1 cellular context compared by ENCODE assay signal in the genomic region with DNA sequence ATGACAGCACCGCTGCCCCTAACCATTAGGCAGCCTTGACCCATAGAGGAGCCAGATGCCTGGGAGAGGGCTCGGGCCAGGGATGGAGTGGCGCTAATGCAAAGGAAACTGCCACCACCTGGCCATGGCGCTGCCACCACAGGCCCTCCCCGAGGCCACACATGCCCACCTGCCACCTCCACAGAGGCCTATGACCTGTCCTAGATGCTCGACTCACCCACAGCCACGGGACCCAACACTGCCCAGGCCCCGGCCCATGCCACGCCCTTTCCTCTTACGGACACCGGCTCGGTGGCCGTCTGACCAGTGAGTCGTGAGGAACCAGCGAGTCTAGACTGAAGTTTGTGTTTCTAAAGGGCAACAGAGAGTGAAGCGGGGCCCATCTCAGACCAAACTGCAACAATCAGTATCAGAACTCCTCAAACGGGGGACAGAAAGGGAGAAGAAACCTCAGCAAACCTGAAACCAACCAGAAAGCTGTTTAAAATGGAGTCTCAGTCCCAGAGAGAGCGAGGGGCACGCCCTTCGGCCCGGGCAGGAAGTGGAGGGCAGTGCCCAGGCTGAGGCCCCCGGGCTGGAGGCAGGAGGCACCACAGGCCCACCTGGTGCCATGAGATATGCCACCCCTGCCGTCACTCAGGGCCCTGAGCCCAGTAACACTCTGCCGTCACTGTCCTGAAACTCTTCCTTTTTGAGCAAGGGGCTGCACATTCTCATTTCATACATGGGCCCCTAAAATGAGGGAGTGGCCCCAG.
TF ChIP-seq lines count a peak whose summit lies in the region.

No MANE protein-coding gene starts in this region.

TF ChIP-seq in HepG2, 621 proteins besides CTCF, POLR2A, EP300 and RAD21:
- TF ChIP-seq, protein P1, sequence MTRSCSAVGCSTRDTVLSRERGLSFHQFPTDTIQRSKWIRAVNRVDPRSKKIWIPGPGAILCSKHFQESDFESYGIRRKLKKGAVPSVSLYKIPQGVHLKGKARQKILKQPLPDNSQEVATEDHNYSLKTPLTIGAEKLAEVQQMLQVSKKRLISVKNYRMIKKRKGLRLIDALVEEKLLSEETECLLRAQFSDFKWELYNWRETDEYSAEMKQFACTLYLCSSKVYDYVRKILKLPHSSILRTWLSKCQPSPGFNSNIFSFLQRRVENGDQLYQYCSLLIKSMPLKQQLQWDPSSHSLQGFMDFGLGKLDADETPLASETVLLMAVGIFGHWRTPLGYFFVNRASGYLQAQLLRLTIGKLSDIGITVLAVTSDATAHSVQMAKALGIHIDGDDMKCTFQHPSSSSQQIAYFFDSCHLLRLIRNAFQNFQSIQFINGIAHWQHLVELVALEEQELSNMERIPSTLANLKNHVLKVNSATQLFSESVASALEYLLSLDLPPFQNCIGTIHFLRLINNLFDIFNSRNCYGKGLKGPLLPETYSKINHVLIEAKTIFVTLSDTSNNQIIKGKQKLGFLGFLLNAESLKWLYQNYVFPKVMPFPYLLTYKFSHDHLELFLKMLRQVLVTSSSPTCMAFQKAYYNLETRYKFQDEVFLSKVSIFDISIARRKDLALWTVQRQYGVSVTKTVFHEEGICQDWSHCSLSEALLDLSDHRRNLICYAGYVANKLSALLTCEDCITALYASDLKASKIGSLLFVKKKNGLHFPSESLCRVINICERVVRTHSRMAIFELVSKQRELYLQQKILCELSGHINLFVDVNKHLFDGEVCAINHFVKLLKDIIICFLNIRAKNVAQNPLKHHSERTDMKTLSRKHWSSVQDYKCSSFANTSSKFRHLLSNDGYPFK (CRISPR knock-in tag; IDR thresholded peaks at IDR 0.05; ENCODE audit: borderline replicate concordance), result no peak
- TF ChIP-seq ZNF570 (CRISPR knock-in tag; IDR thresholded peaks at IDR 0.05; ENCODE audit: borderline replicate concordance) (no peak), HES4 (CRISPR knock-in tag; IDR thresholded peaks at IDR 0.05; ENCODE audit: borderline replicate concordance) (no peak), HNRNPL (IDR thresholded peaks at IDR 0.05; ENCODE audit: low read depth, low read length) (peak; percentile 85), ZFP62 (CRISPR knock-in tag; IDR thresholded peaks at IDR 0.05) (no peak), ESRRA (CRISPR knock-in tag; IDR thresholded peaks at IDR 0.05; ENCODE audit: low read depth) (no peak), SAFB2 (CRISPR knock-in tag; IDR thresholded peaks at IDR 0.05; ENCODE audit: borderline replicate concordance, low read depth) (no peak), ZNF713 (CRISPR knock-in tag; IDR thresholded peaks at IDR 0.05) (no peak), SIN3B (IDR thresholded peaks at IDR 0.05; ENCODE audit: low read length) (no peak), ZFX (CRISPR knock-in tag; IDR thresholded peaks at IDR 0.05; ENCODE audit: low read depth) (peak; percentile 42), HHEX (CRISPR knock-in tag; IDR thresholded peaks at IDR 0.05) (no peak)
- TF ChIP-seq, protein P2, sequence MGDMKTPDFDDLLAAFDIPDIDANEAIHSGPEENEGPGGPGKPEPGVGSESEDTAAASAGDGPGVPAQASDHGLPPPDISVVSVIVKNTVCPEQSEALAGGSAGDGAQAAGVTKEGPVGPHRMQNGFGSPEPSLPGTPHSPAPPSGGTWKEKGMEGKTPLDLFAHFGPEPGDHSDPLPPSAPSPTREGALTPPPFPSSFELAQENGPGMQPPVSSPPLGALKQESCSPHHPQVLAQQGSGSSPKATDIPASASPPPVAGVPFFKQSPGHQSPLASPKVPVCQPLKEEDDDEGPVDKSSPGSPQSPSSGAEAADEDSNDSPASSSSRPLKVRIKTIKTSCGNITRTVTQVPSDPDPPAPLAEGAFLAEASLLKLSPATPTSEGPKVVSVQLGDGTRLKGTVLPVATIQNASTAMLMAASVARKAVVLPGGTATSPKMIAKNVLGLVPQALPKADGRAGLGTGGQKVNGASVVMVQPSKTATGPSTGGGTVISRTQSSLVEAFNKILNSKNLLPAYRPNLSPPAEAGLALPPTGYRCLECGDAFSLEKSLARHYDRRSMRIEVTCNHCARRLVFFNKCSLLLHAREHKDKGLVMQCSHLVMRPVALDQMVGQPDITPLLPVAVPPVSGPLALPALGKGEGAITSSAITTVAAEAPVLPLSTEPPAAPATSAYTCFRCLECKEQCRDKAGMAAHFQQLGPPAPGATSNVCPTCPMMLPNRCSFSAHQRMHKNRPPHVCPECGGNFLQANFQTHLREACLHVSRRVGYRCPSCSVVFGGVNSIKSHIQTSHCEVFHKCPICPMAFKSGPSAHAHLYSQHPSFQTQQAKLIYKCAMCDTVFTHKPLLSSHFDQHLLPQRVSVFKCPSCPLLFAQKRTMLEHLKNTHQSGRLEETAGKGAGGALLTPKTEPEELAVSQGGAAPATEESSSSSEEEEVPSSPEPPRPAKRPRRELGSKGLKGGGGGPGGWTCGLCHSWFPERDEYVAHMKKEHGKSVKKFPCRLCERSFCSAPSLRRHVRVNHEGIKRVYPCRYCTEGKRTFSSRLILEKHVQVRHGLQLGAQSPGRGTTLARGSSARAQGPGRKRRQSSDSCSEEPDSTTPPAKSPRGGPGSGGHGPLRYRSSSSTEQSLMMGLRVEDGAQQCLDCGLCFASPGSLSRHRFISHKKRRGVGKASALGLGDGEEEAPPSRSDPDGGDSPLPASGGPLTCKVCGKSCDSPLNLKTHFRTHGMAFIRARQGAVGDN (CRISPR knock-in tag; IDR thresholded peaks at IDR 0.05), result peak; percentile 37
- TF ChIP-seq, protein P3, sequence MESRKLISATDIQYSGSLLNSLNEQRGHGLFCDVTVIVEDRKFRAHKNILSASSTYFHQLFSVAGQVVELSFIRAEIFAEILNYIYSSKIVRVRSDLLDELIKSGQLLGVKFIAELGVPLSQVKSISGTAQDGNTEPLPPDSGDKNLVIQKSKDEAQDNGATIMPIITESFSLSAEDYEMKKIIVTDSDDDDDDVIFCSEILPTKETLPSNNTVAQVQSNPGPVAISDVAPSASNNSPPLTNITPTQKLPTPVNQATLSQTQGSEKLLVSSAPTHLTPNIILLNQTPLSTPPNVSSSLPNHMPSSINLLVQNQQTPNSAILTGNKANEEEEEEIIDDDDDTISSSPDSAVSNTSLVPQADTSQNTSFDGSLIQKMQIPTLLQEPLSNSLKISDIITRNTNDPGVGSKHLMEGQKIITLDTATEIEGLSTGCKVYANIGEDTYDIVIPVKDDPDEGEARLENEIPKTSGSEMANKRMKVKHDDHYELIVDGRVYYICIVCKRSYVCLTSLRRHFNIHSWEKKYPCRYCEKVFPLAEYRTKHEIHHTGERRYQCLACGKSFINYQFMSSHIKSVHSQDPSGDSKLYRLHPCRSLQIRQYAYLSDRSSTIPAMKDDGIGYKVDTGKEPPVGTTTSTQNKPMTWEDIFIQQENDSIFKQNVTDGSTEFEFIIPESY (CRISPR knock-in tag; IDR thresholded peaks at IDR 0.05), result peak; percentile 58
